10 cellular contexts compared by ENCODE assay signal in genomic region chr5:151750121-151750520, GRCh38. TPM values are rescaled to one million over a fixed set of nuclear protein-coding genes. Genes with fewer than 3 reads are reported as not detected.
DNase-seq lines count a peak whose midpoint lies in the region; ATAC-seq and TF ChIP-seq lines count a peak whose summit lies in the region.
"Had no signal": no experiment of that assay in that cellular context is flagged by ENCODE, and none has a peak within 500 bp of the region (broad histone marks: within the 10 kb centered on the region; RNA-seq: fewer than 3 reads in every experiment).

No MANE protein-coding gene starts in this region.

- TF ChIP-seq CTCF in activated CD8-positive, alpha-beta T cell treated with anti-CD3 and anti-CD28 coated beads for 36 hours (IDR thresholded peaks at IDR 0.05), result no peak
- TF ChIP-seq CTCF in hepatocyte (IDR thresholded peaks at IDR 0.05; ENCODE audit: poor library complexity), result no peak

- H3K27me3 ChIP-seq in hepatocyte (no peaks in the 10 kb centered on the region), subcutaneous abdominal adipose tissue (ENCODE audit: control insufficient read depth in 5 of 5, insufficient read depth in 4 of 5, low read length in 5 of 5) (no peaks in the 10 kb centered on the region)

- H3K9me3 ChIP-seq in hepatocyte (ENCODE audit: low read depth), result no peaks in the 10 kb centered on the region
- H3K9me3 ChIP-seq in subcutaneous abdominal adipose tissue (ENCODE audit: control insufficient read depth in 5 of 5, low read length in 5 of 5), result peaks cover 0 to 4% (median 0%) of the 10 kb centered on the region in 5 donors

- peak overlapping the region; percentile 71 for H3K27ac Mint-ChIP-seq in activated CD4-positive, alpha-beta T cell treated with anti-CD3 and anti-CD28 coated beads, Interleukin-2, amount 10 ng/mL, durations not matched to agents 7 days and 5 days
- H3K27ac Mint-ChIP-seq in activated CD8-positive, alpha-beta T cell treated with anti-CD3 and anti-CD28 coated beads for 36 hours, result peak overlapping the region; percentile 81
- H3K27ac Mint-ChIP-seq: H9 had no signal

- peak overlapping the region; percentile 44 for H3K27ac ChIP-seq in hepatocyte
- peak overlapping the region; percentile 94 for H3K27ac ChIP-seq in subcutaneous abdominal adipose tissue (ENCODE audit: low read depth, low read length)

- H3K79me2 ChIP-seq in hepatocyte, result peaks cover 49% of the 10 kb centered on the region

- POLR2A ChIA-PET in activated CD4-positive, alpha-beta T cell treated with anti-CD3 and anti-CD28 coated beads, Interleukin-2, amount 10 ng/mL, durations not matched to agents 7 days and 5 days (lab: Charles Lee), result interaction anchor here (0.6 kb wide), 1 partner anchor 527 kb away, joined by 4 read pairs; no protein-coding TSS in a partner anchor
- POLR2A ChIA-PET in activated CD8-positive, alpha-beta T cell treated with anti-CD3 and anti-CD28 coated beads for 36 hours (lab: Charles Lee), result interaction anchor here (1.2 to 1.4 kb wide), 3 partner anchors 8 to 22 kb away, joined by 5 to 6 read pairs (median 5); partner anchors contain the start of gene ATOX1

- ATAC-seq in activated CD8-positive, alpha-beta T cell treated with anti-CD3 and anti-CD28 coated beads for 36 hours, result no peak
- ATAC-seq in SK-N-SH treated with all-trans-retinoic acid at 6 μM for 48 hours, result no peak
- ATAC-seq in HG03159 (IDR thresholded peaks at IDR 0.05; ENCODE audit: unreplicated experiment), result no peak

- 96% methylated on average over 4 of the region's 4 CpGs for WGBS in hepatocyte (ENCODE audit: low lambda C conversion rate, missing lambda C conversion rate)

- H3K4me3 ChIP-seq in hepatocyte (no peak overlapping the region), subcutaneous abdominal adipose tissue (ENCODE audit: low read depth in 1 of 5, low read length in 5 of 5) (no peak overlapping the region)

- no peak overlapping the region for H2AFZ ChIP-seq in hepatocyte

- no peak overlapping the region for H3K4me3 Mint-ChIP-seq in activated CD4-positive, alpha-beta T cell treated with anti-CD3 and anti-CD28 coated beads, Interleukin-2, amount 10 ng/mL, durations not matched to agents 7 days and 5 days
- H3K4me3 Mint-ChIP-seq in activated CD8-positive, alpha-beta T cell treated with anti-CD3 and anti-CD28 coated beads for 36 hours, result no peak overlapping the region
- H3K4me3 Mint-ChIP-seq: H9 had no signal

- no peak overlapping the region for H3K4me2 ChIP-seq in hepatocyte

- peak overlapping the region in 2 of 5 donors; percentile 54 to 59 for H3K9ac ChIP-seq in subcutaneous abdominal adipose tissue (ENCODE audit: low read length in 5 of 5)

- peaks cover 32% of the 10 kb centered on the region for H3K36me3 Mint-ChIP-seq in activated CD4-positive, alpha-beta T cell treated with anti-CD3 and anti-CD28 coated beads, Interleukin-2, amount 10 ng/mL, durations not matched to agents 7 days and 5 days (ENCODE audit: low read depth)
- peaks cover 17% of the 10 kb centered on the region for H3K36me3 Mint-ChIP-seq in activated CD8-positive, alpha-beta T cell treated with anti-CD3 and anti-CD28 coated beads for 36 hours (ENCODE audit: low read depth)

- H3K4me1 Mint-ChIP-seq in activated CD4-positive, alpha-beta T cell treated with anti-CD3 and anti-CD28 coated beads, Interleukin-2, amount 10 ng/mL, durations not matched to agents 7 days and 5 days, result peaks cover 47% of the 10 kb centered on the region
- peaks cover 34% of the 10 kb centered on the region for H3K4me1 Mint-ChIP-seq in activated CD8-positive, alpha-beta T cell treated with anti-CD3 and anti-CD28 coated beads for 36 hours (ENCODE audit: low read depth)

- H3K4me1 ChIP-seq in hepatocyte (ENCODE audit: insufficient read depth) (no peaks in the 10 kb centered on the region), subcutaneous abdominal adipose tissue (ENCODE audit: control insufficient read depth in 5 of 5, insufficient read depth in 5 of 5, low read length in 5 of 5) (peaks cover 7 to 52% (median 32%) of the 10 kb centered on the region in 5 donors)

- DNase-seq in activated CD4-positive, alpha-beta T cell treated with anti-CD3 and anti-CD28 coated beads, Interleukin-2, amount 10 ng/mL, durations not matched to agents 7 days and 5 days, result no peak
- DNase-seq in activated CD4-positive, alpha-beta T cell treated with anti-CD3 and anti-CD28 coated beads for 48 hours, result no peak
- no peak for DNase-seq in activated CD8-positive, alpha-beta T cell treated with anti-CD3 and anti-CD28 coated beads for 36 hours
- DNase-seq in hepatocyte (ENCODE audit: low spot score), result no peak
- no peak for DNase-seq in NCI-H1105 treated with DMSO at 0.1 percent for 48 hours (lab: John Stamatoyannopoulos, UW)
- DNase-seq: DMS153, H9 had no signal

- H3K36me3 ChIP-seq in hepatocyte (replicated peaks; ENCODE audit: insufficient read depth, low read depth) (no peaks in the 10 kb centered on the region), subcutaneous abdominal adipose tissue (ENCODE audit: control insufficient read depth in 5 of 5, insufficient read depth in 5 of 5, low read length in 5 of 5) (peaks cover 0 to 14% (median 8%) of the 10 kb centered on the region in 5 donors)

- H3K27me3 Mint-ChIP-seq in activated CD4-positive, alpha-beta T cell treated with anti-CD3 and anti-CD28 coated beads, Interleukin-2, amount 10 ng/mL, durations not matched to agents 7 days and 5 days, result no peaks in the 10 kb centered on the region
- H3K27me3 Mint-ChIP-seq in activated CD8-positive, alpha-beta T cell treated with anti-CD3 and anti-CD28 coated beads for 36 hours, result no peaks in the 10 kb centered on the region

- no peaks in the 10 kb centered on the region for H4K20me1 ChIP-seq in hepatocyte (ENCODE audit: insufficient read depth, poor library complexity, severe bottlenecking)

- H3K9me2 ChIP-seq in hepatocyte (replicated peaks; ENCODE audit: insufficient read depth), result no peaks in the 10 kb centered on the region

- no peaks in the 10 kb centered on the region for H3K9me3 Mint-ChIP-seq in activated CD4-positive, alpha-beta T cell treated with anti-CD3 and anti-CD28 coated beads, Interleukin-2, amount 10 ng/mL, durations not matched to agents 7 days and 5 days
- no peaks in the 10 kb centered on the region for H3K9me3 Mint-ChIP-seq in activated CD8-positive, alpha-beta T cell treated with anti-CD3 and anti-CD28 coated beads for 36 hours
- H3K9me3 Mint-ChIP-seq: H9 had no signal

- CTCF ChIA-PET in activated CD4-positive, alpha-beta T cell treated with anti-CD3 and anti-CD28 coated beads, Interleukin-2, amount 10 ng/mL, durations not matched to agents 7 days and 5 days (lab: Charles Lee), result interaction anchor here (0.7 to 2.3 kb wide), 8 partner anchors 11 to 139 kb away, joined by 3 to 15 read pairs (median 4); partner anchors contain the start of gene G3BP1
- CTCF ChIA-PET in activated CD8-positive, alpha-beta T cell treated with anti-CD3 and anti-CD28 coated beads for 36 hours (lab: Charles Lee), result interaction anchor here (1.3 to 8.5 kb wide), 5 partner anchors 9 to 227 kb away, joined by 4 to 53 read pairs (median 11); partner anchors contain the start of gene G3BP1

- intact Hi-C loops in activated CD8-positive, alpha-beta T cell treated with anti-CD3 and anti-CD28 coated beads for 36 hours (cut with micrococcal nuclease), result no loop called here

TF ChIP-seq in SK-N-SH treated with all-trans-retinoic acid at 6 μM for 48 hours, 23 proteins besides CTCF, POLR2A, EP300 and RAD21 (continues in another document):
- TF ChIP-seq TSHZ2 (CRISPR knock-in tag; IDR thresholded peaks at IDR 0.05), result no peak
- TF ChIP-seq POU6F1 (CRISPR knock-in tag; IDR thresholded peaks at IDR 0.05; ENCODE audit: borderline replicate concordance, low read depth), result no peak

RNA-seq across cellular contexts. Expression of gene ATOX1, which starts 8.3 kb away (rescaled TPM):
- total RNA-seq in activated CD4-positive, alpha-beta T cell treated with anti-CD3 and anti-CD28 coated beads, Interleukin-2, amount 10 ng/mL, durations not matched to agents 7 days and 5 days, result 10 to 100 TPM; 46.9 to 48.1 TPM
- total RNA-seq in activated CD8-positive, alpha-beta T cell treated with anti-CD3 and anti-CD28 coated beads for 36 hours, result 10 to 100 TPM; 69.6 to 73.3 TPM
- total RNA-seq in hepatocyte, result 112 and 174 TPM in 2 replicates
- 333 and 348 TPM in 2 replicates for polyA plus RNA-seq in hepatocyte

RNA-seq across cellular contexts. Expression of gene G3BP1, which starts 21.6 kb away (rescaled TPM):
- total RNA-seq in activated CD4-positive, alpha-beta T cell treated with anti-CD3 and anti-CD28 coated beads, Interleukin-2, amount 10 ng/mL, durations not matched to agents 7 days and 5 days, result 100 to 1,000 TPM; 212 to 221 TPM
- 100 to 1,000 TPM; 247 to 253 TPM for total RNA-seq in activated CD8-positive, alpha-beta T cell treated with anti-CD3 and anti-CD28 coated beads for 36 hours
- total RNA-seq in hepatocyte, result 143 and 151 TPM in 2 replicates
- polyA plus RNA-seq in hepatocyte, result 117 and 123 TPM in 2 replicates
